ENCODE assay signal across 1 cellular context in genomic region chr13:43284162-43284561, GRCh38.
TF ChIP-seq lines count a peak whose summit lies in the region.

No MANE protein-coding gene starts in this region.

TF ChIP-seq in K562, 482 proteins besides CTCF, POLR2A, EP300 and RAD21 (continued from another document):
- TF ChIP-seq ZFP30 (CRISPR knock-in tag; IDR thresholded peaks at IDR 0.05; ENCODE audit: borderline replicate concordance) (no peak), MCM7 (IDR thresholded peaks at IDR 0.05) (no peak), ZNF695 (CRISPR knock-in tag; IDR thresholded peaks at IDR 0.05) (no peak), ZNF134 (CRISPR knock-in tag; conservative IDR thresholded peaks at IDR 0.05) (no peak), MXI1 (IDR thresholded peaks at IDR 0.05; ENCODE audit: low read depth, low read length) (no peak), OTX1 (CRISPR knock-in tag; IDR thresholded peaks at IDR 0.05) (no peak), ZNF354B (CRISPR knock-in tag; IDR thresholded peaks at IDR 0.05) (no peak), C11orf30 (IDR thresholded peaks at IDR 0.05; ENCODE audit: low read depth) (peak; percentile 30; the same call in 1 of the 2 replicates)
